Comparison of ENCODE assay signal across 8 cellular contexts in the genomic region with DNA sequence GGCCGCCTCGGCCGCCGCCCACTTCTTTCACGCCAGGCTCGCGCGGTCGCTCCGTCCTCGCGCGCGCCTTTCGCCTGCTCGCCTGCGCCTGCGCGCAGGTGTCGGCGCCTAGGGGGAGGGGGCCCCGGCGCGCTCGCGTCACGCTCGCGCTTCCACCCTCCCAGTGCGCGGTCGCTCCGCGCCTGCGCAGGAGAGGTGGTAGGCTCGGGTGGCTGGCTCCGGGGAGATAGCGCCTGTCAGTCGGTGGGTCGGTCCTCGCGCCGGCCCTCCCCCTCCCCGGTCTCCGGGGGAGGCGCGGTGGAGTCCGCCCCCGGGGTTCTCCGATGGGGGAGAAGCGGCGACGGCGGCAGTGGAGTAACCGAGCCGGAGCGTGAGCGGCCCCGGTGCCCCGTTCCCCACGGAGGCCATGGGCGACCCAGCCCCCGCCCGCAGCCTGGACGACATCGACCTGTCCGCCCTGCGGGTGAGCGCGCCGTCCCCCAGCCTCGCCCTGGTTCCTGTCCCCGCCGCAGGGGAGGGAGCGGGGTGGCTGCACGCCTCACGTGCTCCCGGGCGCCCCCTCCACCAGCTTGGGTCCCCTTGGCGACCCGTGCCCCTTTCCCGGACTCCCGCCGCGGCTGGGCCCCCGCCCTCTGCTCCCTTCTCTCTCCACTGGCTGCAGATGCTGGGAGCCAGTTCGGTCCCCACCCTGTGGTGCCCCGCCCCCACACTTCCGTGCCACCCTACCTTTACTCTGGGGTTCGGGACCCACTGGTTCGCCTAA.
A peak's percentile ranks its signal among the peaks of the same experiment; 100 is the strongest.
DNase-seq lines count a peak whose midpoint lies in the region; ATAC-seq lines count a peak whose summit lies in the region.

MINK1 (plus strand) TSS at position 163 of the 763 bp plus-strand sequence; CDS start at position 407, 244 bp downstream.

- H3K27ac ChIP-seq in caudate nucleus (ENCODE audit: low read depth, low read length) = peak within 1 kb of the TSS; percentile 97

- in situ Hi-C loops in ACHN (cut with HindIII; ENCODE audit: low pct_ligation_motif_present, low pct_unique_long_range_greater_than_20kb, low sequenced_read_pairs) = no loop called here

- ATAC-seq in GM18867 (IDR thresholded peaks at IDR 0.05; ENCODE audit: unreplicated experiment) (peak; percentile 89), HG03103 (IDR thresholded peaks at IDR 0.05; ENCODE audit: low read depth, unreplicated experiment) (peak; percentile 75)

- DNase-seq in ACHN (peak; percentile 97), NCI-H2171 treated with DMSO at 0.1 percent for 48 hours (lab: John Stamatoyannopoulos, UW) (peak; percentile 92), caudate nucleus (lab: John Stamatoyannopoulos, UW) (peak in 58 of 61 donors; percentile 31 to 90 (median 79)), iris pigment epithelial cell (ENCODE audit: low read depth) (peak; percentile 92)
- peak; percentile 70 to 85 (median 75) for DNase-seq in activated CD4-positive, CD25-positive, alpha-beta regulatory T cell (lab: John Stamatoyannopoulos, UW)
- DNase-seq in stimulated activated CD4-positive, alpha-beta T cell treated with anti-CD3 and anti-CD28 coated beads, Interleukin-12 subunit alpha, Interleukin-12 subunit beta, amount 100 ng/mL, for 24 hours (ENCODE audit: low read depth in 2 of 2) = peak; percentile 78 to 79

Comparison
In these comparisons a context has a peak if more than half of its experiments do, and no peak if none do; other contexts are left out.
1. Peak in every context shown above with its lines: DNase-seq, ATAC-seq and H3K27ac ChIP-seq.